17 cellular contexts compared by ENCODE assay signal in genomic region chr2:238396663-238397062, GRCh38.
"Had no signal": no experiment of that assay in that cellular context is flagged by ENCODE, and none has a peak within 500 bp of the region (broad histone marks: within the 10 kb centered on the region; RNA-seq: fewer than 3 reads in every experiment).

No MANE protein-coding gene starts in this region.

- H3K4me1 ChIP-seq: foreskin keratinocyte, lower lobe of right lung, uterus had no signal

- H3K4me2 ChIP-seq: hepatocyte, smooth muscle cell had no signal

- H3K27me3 ChIP-seq: foreskin keratinocyte, hepatocyte, ovary, uterus had no signal

- H3K9me3 Mint-ChIP-seq: dendritic cell treated with granulocyte-macrophage colony-stimulating factor and Interleukin-4, amounts not matched to agents 40 ng/mL and 50 ng/mL, for 4 days; memory B cell; natural killer cell treated with Interleukin-12 subunit alpha and Interleukin-12 subunit beta and Interleukin-15 and Interleukin-18, amount 100 ng/mL, for 72 hours had no signal

- H3K79me2 ChIP-seq: hepatocyte had no signal

- H3K27me3 Mint-ChIP-seq: dendritic cell treated with granulocyte-macrophage colony-stimulating factor and Interleukin-4, amounts not matched to agents 40 ng/mL and 50 ng/mL, for 4 days; memory B cell; natural killer cell treated with Interleukin-12 subunit alpha and Interleukin-12 subunit beta and Interleukin-15 and Interleukin-18, amount 100 ng/mL, for 72 hours had no signal

- H2AFZ ChIP-seq: hepatocyte had no signal

- H3K27ac ChIP-seq: foreskin keratinocyte, hepatocyte, left ventricle myocardium inferior, lower lobe of right lung, ovary, uterus had no signal

- ATAC-seq: foreskin keratinocyte; left cardiac atrium; natural killer cell treated with Interleukin-12 subunit alpha and Interleukin-12 subunit beta and Interleukin-15 and Interleukin-18, amount 100 ng/mL, for 72 hours; right cardiac atrium had no signal

- H3K4me1 Mint-ChIP-seq: memory B cell had no signal

- DNase-seq: foreskin keratinocyte; head of caudate nucleus; kidney; left cardiac atrium; left ventricle myocardium inferior; lower lobe of right lung; midbrain; ovary; right cardiac atrium; stimulated activated CD4-positive, alpha-beta T cell treated with anti-CD3 and anti-CD28 coated beads, Interleukin-2, amount 100 ng/mL, for 48 hours; stimulated activated naive CD4-positive, alpha-beta T cell treated with Interleukin-2 at 50 U/mL for 16 hours; uterus had no signal

- H3K27ac Mint-ChIP-seq: dendritic cell treated with granulocyte-macrophage colony-stimulating factor and Interleukin-4, amounts not matched to agents 40 ng/mL and 50 ng/mL, for 4 days; memory B cell; natural killer cell treated with Interleukin-12 subunit alpha and Interleukin-12 subunit beta and Interleukin-15 and Interleukin-18, amount 100 ng/mL, for 72 hours had no signal

- H3K36me3 Mint-ChIP-seq: natural killer cell treated with Interleukin-12 subunit alpha and Interleukin-12 subunit beta and Interleukin-15 and Interleukin-18, amount 100 ng/mL, for 72 hours had no signal

- H3K4me3 Mint-ChIP-seq: dendritic cell treated with granulocyte-macrophage colony-stimulating factor and Interleukin-4, amounts not matched to agents 40 ng/mL and 50 ng/mL, for 4 days; memory B cell; natural killer cell treated with Interleukin-12 subunit alpha and Interleukin-12 subunit beta and Interleukin-15 and Interleukin-18, amount 100 ng/mL, for 72 hours had no signal

- H3K9me3 ChIP-seq: left ventricle myocardium inferior, lower lobe of right lung, ovary, uterus had no signal

- H3K4me3 ChIP-seq: hepatocyte, left ventricle myocardium inferior, lower lobe of right lung, ovary, smooth muscle cell, uterus had no signal

- H3K36me3 ChIP-seq: ovary, uterus had no signal
